9 cellular contexts compared by ENCODE assay signal in the genomic region with DNA sequence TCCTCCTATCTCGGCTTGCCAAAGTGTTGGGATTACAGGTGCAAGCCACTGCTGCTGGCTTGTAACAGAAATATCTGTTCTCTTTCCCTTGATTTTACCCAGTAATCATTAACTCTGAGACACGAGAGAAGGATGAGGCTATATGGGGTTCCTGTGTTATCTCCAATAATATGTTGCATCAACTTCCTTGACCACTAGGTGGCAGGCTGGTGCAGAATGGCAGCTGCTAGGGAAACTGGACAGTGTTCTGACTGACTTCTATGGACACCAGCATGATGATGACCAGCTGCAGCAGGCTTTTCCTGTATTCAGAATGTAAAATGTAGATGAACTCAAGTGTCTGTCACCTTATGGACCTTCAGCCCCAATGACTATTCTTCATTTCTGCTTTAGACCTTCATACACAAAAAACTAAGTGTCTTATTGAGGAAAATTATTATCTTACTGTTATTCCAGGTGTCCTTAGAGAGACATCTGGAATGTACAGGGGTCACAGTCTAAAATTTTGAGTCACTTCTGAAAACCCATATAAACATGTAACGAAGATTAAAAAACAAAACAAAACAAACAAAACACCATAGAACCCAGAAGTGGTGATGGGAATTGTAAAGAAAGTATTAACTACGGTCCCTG. TPM values are rescaled to one million over a fixed set of nuclear protein-coding genes. Genes with fewer than 3 reads are reported as not detected.
DNase-seq lines count a peak whose midpoint lies in the region; ATAC-seq and TF ChIP-seq lines count a peak whose summit lies in the region.
"Had no signal": no experiment of that assay in that cellular context is flagged by ENCODE, and none has a peak within 500 bp of the region (broad histone marks: within the 10 kb centered on the region; RNA-seq: fewer than 3 reads in every experiment).

No MANE protein-coding gene starts in this region.

- no peaks in the 10 kb centered on the region for H3K9me3 ChIP-seq in CD8-positive, alpha-beta T cell (ENCODE audit: low read length)
- H3K9me3 ChIP-seq in endodermal cell (ENCODE audit: control insufficient read depth, low read length): no peaks in the 10 kb centered on the region

- H3K9me3 Mint-ChIP-seq in CD8-positive, alpha-beta T cell: no peaks in the 10 kb centered on the region
- H3K9me3 Mint-ChIP-seq in activated CD8-positive, alpha-beta T cell treated with anti-CD3 and anti-CD28 coated beads, Interleukin-2, amount 10 ng/mL, durations not matched to agents 7 days and 5 days (ENCODE audit: insufficient read depth): no peaks in the 10 kb centered on the region
- H3K9me3 Mint-ChIP-seq in endodermal cell: no peaks in the 10 kb centered on the region
- H3K9me3 Mint-ChIP-seq in stimulated activated naive B cell treated with anti-CD40 and anti-IgM and Interleukin-4, amounts not matched to agents 10 μg/mL and 1 μg/mL and 100 μg/mL, for 72 hours: no peaks in the 10 kb centered on the region
- H3K9me3 Mint-ChIP-seq: activated naive CD4-positive, alpha-beta T cell treated with anti-CD3 and anti-CD28 coated beads, Interleukin-2, amount 50 U/mL, for 24 hours had no signal

- H3K27ac Mint-ChIP-seq in CD8-positive, alpha-beta T cell: no peak overlapping the region
- no peak overlapping the region for H3K27ac Mint-ChIP-seq in activated CD8-positive, alpha-beta T cell treated with anti-CD3 and anti-CD28 coated beads, Interleukin-2, amount 10 ng/mL, durations not matched to agents 7 days and 5 days
- no peak overlapping the region for H3K27ac Mint-ChIP-seq in endodermal cell
- no peak overlapping the region for H3K27ac Mint-ChIP-seq in stimulated activated naive B cell treated with anti-CD40 and anti-IgM and Interleukin-4, amounts not matched to agents 10 μg/mL and 1 μg/mL and 100 μg/mL, for 72 hours
- H3K27ac Mint-ChIP-seq: activated naive CD4-positive, alpha-beta T cell treated with anti-CD3 and anti-CD28 coated beads, Interleukin-2, amount 50 U/mL, for 24 hours had no signal

- peak; percentile 45 to 73 (median 57) for DNase-seq in CD8-positive, alpha-beta T cell
- DNase-seq in NCI-H82 treated with DMSO at 0.1 percent for 48 hours (lab: John Stamatoyannopoulos, UW; ENCODE audit: unreplicated experiment) (peak; percentile 44), endodermal cell (peak; percentile 92), mucosa of gallbladder (ENCODE audit: low spot score) (peak; percentile 85)
- DNase-seq in activated CD8-positive, alpha-beta T cell treated with anti-CD3 and anti-CD28 coated beads, Interleukin-2, amount 10 ng/mL, durations not matched to agents 7 days and 5 days: peak; percentile 81
- DNase-seq in stimulated activated naive B cell treated with anti-CD40 and anti-IgM and Interleukin-4, amounts not matched to agents 10 μg/mL and 1 μg/mL and 100 μg/mL, for 72 hours: peak; percentile 52

- no peaks in the 10 kb centered on the region for H3K36me3 Mint-ChIP-seq in CD8-positive, alpha-beta T cell
- no peaks in the 10 kb centered on the region for H3K36me3 Mint-ChIP-seq in activated CD8-positive, alpha-beta T cell treated with anti-CD3 and anti-CD28 coated beads, Interleukin-2, amount 10 ng/mL, durations not matched to agents 7 days and 5 days (ENCODE audit: low read depth)
- H3K36me3 Mint-ChIP-seq in endodermal cell (ENCODE audit: low read depth): no peaks in the 10 kb centered on the region
- no peaks in the 10 kb centered on the region for H3K36me3 Mint-ChIP-seq in stimulated activated naive B cell treated with anti-CD40 and anti-IgM and Interleukin-4, amounts not matched to agents 10 μg/mL and 1 μg/mL and 100 μg/mL, for 72 hours
- H3K36me3 Mint-ChIP-seq: activated naive CD4-positive, alpha-beta T cell treated with anti-CD3 and anti-CD28 coated beads, Interleukin-2, amount 50 U/mL, for 24 hours had no signal

- H3K36me3 ChIP-seq in CD8-positive, alpha-beta T cell (ENCODE audit: insufficient read depth, low read length): no peaks in the 10 kb centered on the region
- no peaks in the 10 kb centered on the region for H3K36me3 ChIP-seq in endodermal cell (ENCODE audit: control insufficient read depth, insufficient read depth, low read length)

- CTCF ChIA-PET in CD8-positive, alpha-beta T cell (lab: Charles Lee): interaction anchor here (0.6 to 3.1 kb wide), 10 partner anchors 8 to 1534 kb away, joined by 3 to 26 read pairs (median 4); no protein-coding TSS in a partner anchor
- CTCF ChIA-PET in activated CD8-positive, alpha-beta T cell treated with anti-CD3 and anti-CD28 coated beads, Interleukin-2, amount 10 ng/mL, durations not matched to agents 7 days and 5 days (lab: Charles Lee): interaction anchor here (0.6 to 7.5 kb wide), 18 partner anchors 10 to 177 kb away, joined by 3 to 105 read pairs (median 7); no protein-coding TSS in a partner anchor

- POLR2A ChIA-PET in CD8-positive, alpha-beta T cell (lab: Charles Lee): no interaction called here
- POLR2A ChIA-PET in activated CD8-positive, alpha-beta T cell treated with anti-CD3 and anti-CD28 coated beads, Interleukin-2, amount 10 ng/mL, durations not matched to agents 7 days and 5 days (lab: Charles Lee): no interaction called here

- no peak overlapping the region for H3K9ac ChIP-seq in endodermal cell (ENCODE audit: extremely low read depth, low read length, poor library complexity, severe bottlenecking)

- no peaks in the 10 kb centered on the region for H3K27me3 ChIP-seq in CD8-positive, alpha-beta T cell (ENCODE audit: insufficient read depth, low read length)
- no peaks in the 10 kb centered on the region for H3K27me3 ChIP-seq in endodermal cell (ENCODE audit: control insufficient read depth, insufficient read depth, low read length, poor library complexity, severe bottlenecking)

- peaks cover 22% of the 10 kb centered on the region for H3K27me3 Mint-ChIP-seq in CD8-positive, alpha-beta T cell (ENCODE audit: low read depth)
- peaks cover 20% of the 10 kb centered on the region for H3K27me3 Mint-ChIP-seq in activated CD8-positive, alpha-beta T cell treated with anti-CD3 and anti-CD28 coated beads, Interleukin-2, amount 10 ng/mL, durations not matched to agents 7 days and 5 days (ENCODE audit: low read depth)
- H3K27me3 Mint-ChIP-seq in endodermal cell (ENCODE audit: insufficient read depth): no peaks in the 10 kb centered on the region
- H3K27me3 Mint-ChIP-seq in stimulated activated naive B cell treated with anti-CD40 and anti-IgM and Interleukin-4, amounts not matched to agents 10 μg/mL and 1 μg/mL and 100 μg/mL, for 72 hours: peaks cover 0 to 7% of the 10 kb centered on the region in 2 donors

- ATAC-seq in CD8-positive, alpha-beta T cell: peak; percentile 75
- ATAC-seq in GM19035 (IDR thresholded peaks at IDR 0.05; ENCODE audit: unreplicated experiment): peak; percentile 99
- peak; percentile 93 for ATAC-seq in HG03159 (IDR thresholded peaks at IDR 0.05; ENCODE audit: unreplicated experiment)
- ATAC-seq in activated CD8-positive, alpha-beta T cell treated with anti-CD3 and anti-CD28 coated beads, Interleukin-2, amount 10 ng/mL, durations not matched to agents 7 days and 5 days: peak; percentile 94
- peak; percentile 92 to 94 for ATAC-seq in stimulated activated naive B cell treated with anti-CD40 and anti-IgM and Interleukin-4, amounts not matched to agents 10 μg/mL and 1 μg/mL and 100 μg/mL, for 72 hours (replicated peaks)

- H3K4me1 ChIP-seq in CD8-positive, alpha-beta T cell (ENCODE audit: insufficient read depth, low read length): no peaks in the 10 kb centered on the region
- H3K4me1 ChIP-seq in endodermal cell (ENCODE audit: control insufficient read depth, insufficient read depth, low read length): no peaks in the 10 kb centered on the region

- WGBS in endodermal cell (ENCODE audit: insufficient coverage in 1 of 2, insufficient read length in 1 of 2), 2 experiments: 17 to 53% methylated on average over 2 to 3 of the region's 4 CpGs

- intact Hi-C loops in CD8-positive, alpha-beta T cell (cut with DNase I, micrococcal nuclease): loop anchor here (1.0 to 10.0 kb wide), 5 partner anchors 57 to 1849 kb away; no protein-coding TSS in a partner anchor

- no peaks in the 10 kb centered on the region for H3K4me1 Mint-ChIP-seq in CD8-positive, alpha-beta T cell (ENCODE audit: low read depth)
- H3K4me1 Mint-ChIP-seq in activated CD8-positive, alpha-beta T cell treated with anti-CD3 and anti-CD28 coated beads, Interleukin-2, amount 10 ng/mL, durations not matched to agents 7 days and 5 days (ENCODE audit: low read depth): peaks cover 3% of the 10 kb centered on the region
- no peaks in the 10 kb centered on the region for H3K4me1 Mint-ChIP-seq in endodermal cell
- peaks cover 3 to 6% of the 10 kb centered on the region in 2 donors for H3K4me1 Mint-ChIP-seq in stimulated activated naive B cell treated with anti-CD40 and anti-IgM and Interleukin-4, amounts not matched to agents 10 μg/mL and 1 μg/mL and 100 μg/mL, for 72 hours

- TF ChIP-seq CTCF in CD8-positive, alpha-beta T cell (IDR thresholded peaks at IDR 0.05): peak; percentile 90
- TF ChIP-seq CTCF in endodermal cell (conservative IDR thresholded peaks at IDR 0.05): peak; percentile 91

- no peak overlapping the region for H3K4me3 Mint-ChIP-seq in CD8-positive, alpha-beta T cell
- no peak overlapping the region for H3K4me3 Mint-ChIP-seq in activated CD8-positive, alpha-beta T cell treated with anti-CD3 and anti-CD28 coated beads, Interleukin-2, amount 10 ng/mL, durations not matched to agents 7 days and 5 days
- no peak overlapping the region for H3K4me3 Mint-ChIP-seq in endodermal cell
- no peak overlapping the region for H3K4me3 Mint-ChIP-seq in stimulated activated naive B cell treated with anti-CD40 and anti-IgM and Interleukin-4, amounts not matched to agents 10 μg/mL and 1 μg/mL and 100 μg/mL, for 72 hours
- H3K4me3 Mint-ChIP-seq: activated naive CD4-positive, alpha-beta T cell treated with anti-CD3 and anti-CD28 coated beads, Interleukin-2, amount 50 U/mL, for 24 hours had no signal

- H3K27ac ChIP-seq in CD8-positive, alpha-beta T cell (ENCODE audit: low read depth, low read length): no peak overlapping the region
- H3K27ac ChIP-seq in endodermal cell (ENCODE audit: low read depth, low read length): no peak overlapping the region

- no peak overlapping the region for H3K4me3 ChIP-seq in CD8-positive, alpha-beta T cell (ENCODE audit: low read depth, low read length)
- H3K4me3 ChIP-seq in endodermal cell (ENCODE audit: low read length): no peak overlapping the region

RNA-seq across cellular contexts. Expression of gene CD109, which starts 20.4 kb away (rescaled TPM):
- under 1 TPM; 0.11 to 0.25 TPM for total RNA-seq in CD8-positive, alpha-beta T cell
- 1 to 10 TPM; 4.4 to 5.0 TPM for total RNA-seq in activated CD8-positive, alpha-beta T cell treated with anti-CD3 and anti-CD28 coated beads, Interleukin-2, amount 10 ng/mL, durations not matched to agents 7 days and 5 days
- 1 to 10 TPM; 2.0 TPM for total RNA-seq in endodermal cell
- 1.0 TPM for polyA plus RNA-seq in endodermal cell (2013, experiment 1 of 2)
- 0.87 TPM for polyA plus RNA-seq in endodermal cell (2013, experiment 2 of 2)
- total RNA-seq in mucosa of gallbladder: 3.9 TPM

RNA-seq across cellular contexts. Expression of gene SLC17A5, which starts 21.8 kb away (rescaled TPM):
- total RNA-seq in CD8-positive, alpha-beta T cell: 1 to 10 TPM; 4.9 to 5.5 TPM
- 1 to 10 TPM; 5.0 to 5.7 TPM for total RNA-seq in activated CD8-positive, alpha-beta T cell treated with anti-CD3 and anti-CD28 coated beads, Interleukin-2, amount 10 ng/mL, durations not matched to agents 7 days and 5 days
- total RNA-seq in endodermal cell (1 to 10 TPM; 4.4 to 8.3 TPM), mucosa of gallbladder (22.1 TPM)
- polyA plus RNA-seq in endodermal cell (2013, experiment 1 of 2): 9.7 TPM
- polyA plus RNA-seq in endodermal cell (2013, experiment 2 of 2): 9.0 TPM
